ENCODE assay signal across 7 cellular contexts in genomic region chr6:137094411-137095008, GRCh38. TPM values are rescaled to one million over a fixed set of nuclear protein-coding genes. Genes with fewer than 3 reads are reported as not detected.
DNase-seq lines count a peak whose midpoint lies in the region; TF ChIP-seq lines count a peak whose summit lies in the region.

No MANE protein-coding gene starts in this region.

- H3F3A ChIP-seq in PC-9 (ENCODE audit: insufficient read depth, low read depth), result no peaks in the 10 kb centered on the region
- no peaks in the 10 kb centered on the region for H3F3A ChIP-seq in neural progenitor cell (ENCODE audit: low read depth)

- no TSS peak for BruUV-seq in PC-9 (replicated peaks; lab: Mats Ljungman, UMichigan)

- no peaks in the 10 kb centered on the region for H3K9me2 ChIP-seq in PC-9 (ENCODE audit: insufficient read depth)

- H3K27me3 Mint-ChIP-seq in neural progenitor cell (ENCODE audit: insufficient read depth, low read depth), result no peaks in the 10 kb centered on the region

- peaks cover 4% of the 10 kb centered on the region for H3K4me1 Mint-ChIP-seq in neural progenitor cell

- no peak for TF ChIP-seq POLR2A in transverse colon (IDR thresholded peaks at IDR 0.05)

- H3K4me1 ChIP-seq in PC-9 (replicated peaks; ENCODE audit: insufficient read depth) (peaks cover 5% of the 10 kb centered on the region), neural progenitor cell (no peaks in the 10 kb centered on the region), transverse colon (peaks cover 0 to 30% (median 8%) of the 10 kb centered on the region in 4 donors)

- TF ChIP-seq CTCF in GM12865 (IDR thresholded peaks at IDR 0.05; ENCODE audit: insufficient read depth, low read depth, low read length, missing control alignments) (peak; percentile 70), PC-9 (conservative IDR thresholded peaks at IDR 0.05) (peak; percentile 92), neural progenitor cell (IDR thresholded peaks at IDR 0.05) (peak; percentile 74), transverse colon (IDR thresholded peaks at IDR 0.05) (peak; percentile 67 to 70 (median 69))

- DNase-seq in GM12865 (ENCODE audit: low read depth) (peak; percentile 88), HS-5 (ENCODE audit: low read depth) (peak; percentile 58), PC-9 (peak; percentile 53 to 82), fibroblast of peridontal ligament (ENCODE audit: extremely low read depth) (peak; percentile 88), neural progenitor cell (ENCODE audit: low spot score) (peak; percentile 69), transverse colon (peak; percentile 56)
- DNase-seq in activated T-cell treated with anti-CD3 and anti-CD28 coated beads, Interleukin-2, amount 50 U/mL, for 48 hours, result peak; percentile 49 to 62

- CTCF ChIA-PET in PC-9 (lab: Charles Lee), result interaction anchor here (0.6 to 1.1 kb wide), 7 partner anchors 175 to 547 kb away, joined by 3 to 21 read pairs (median 5); no protein-coding TSS in a partner anchor

- POLR2A ChIA-PET in PC-9 (lab: Charles Lee; ENCODE audit: unreplicated experiment), result no interaction called here

- in situ Hi-C loops in transverse colon (cut with MboI; ENCODE audit: low pct_ligation_motif_present in 1 of 4, low pct_unique_long_range_greater_than_20kb in 1 of 4, low sequenced_read_pairs in 3 of 4), result loop anchor here in 3 of 4 donors (10.0 to 25.0 kb wide), 4 partner anchors 218 to 543 kb away; no protein-coding TSS in a partner anchor

- H3K9me3 ChIP-seq in PC-9 (ENCODE audit: insufficient read depth, low read depth), result no peaks in the 10 kb centered on the region
- H3K9me3 ChIP-seq in neural progenitor cell (ENCODE audit: low read depth), result no peaks in the 10 kb centered on the region
- no peaks in the 10 kb centered on the region for H3K9me3 ChIP-seq in transverse colon

- no peak overlapping the region for H3K27ac ChIP-seq in PC-9
- H3K27ac ChIP-seq in neural progenitor cell, result no peak overlapping the region
- H3K27ac ChIP-seq in transverse colon, result no peak overlapping the region

- no peaks in the 10 kb centered on the region for H4K20me1 ChIP-seq in PC-9 (ENCODE audit: insufficient read depth)
- H4K20me1 ChIP-seq in neural progenitor cell (ENCODE audit: low read depth), result no peaks in the 10 kb centered on the region

- H3K4me3 ChIP-seq in GM12865 (ENCODE audit: low read depth, low read length) (no peak overlapping the region), PC-9 (no peak overlapping the region), neural progenitor cell (no peak overlapping the region), transverse colon (no peak overlapping the region)

- no peaks in the 10 kb centered on the region for H3K27me3 ChIP-seq in PC-9 (ENCODE audit: insufficient read depth, low read depth)
- no peaks in the 10 kb centered on the region for H3K27me3 ChIP-seq in neural progenitor cell
- no peaks in the 10 kb centered on the region for H3K27me3 ChIP-seq in transverse colon

- H3K36me3 ChIP-seq in PC-9 (ENCODE audit: low read depth) (no peaks in the 10 kb centered on the region), neural progenitor cell (no peaks in the 10 kb centered on the region), transverse colon (no peaks in the 10 kb centered on the region)

- no peaks in the 10 kb centered on the region for H3K36me3 Mint-ChIP-seq in neural progenitor cell

- no peak overlapping the region for H3K9ac ChIP-seq in neural progenitor cell

- no peak overlapping the region for H2AFZ ChIP-seq in PC-9
- peak overlapping the region; percentile 46 for H2AFZ ChIP-seq in neural progenitor cell (replicated peaks)

- no peak overlapping the region for H3K27ac Mint-ChIP-seq in neural progenitor cell

- no peaks in the 10 kb centered on the region for H3K9me3 Mint-ChIP-seq in neural progenitor cell

- H3K79me2 ChIP-seq in PC-9 (ENCODE audit: low read depth) (no peaks in the 10 kb centered on the region), neural progenitor cell (ENCODE audit: low read depth) (no peaks in the 10 kb centered on the region)

- H3K4me3 Mint-ChIP-seq in neural progenitor cell, result no peak overlapping the region

- no peak for TF ChIP-seq EP300 in transverse colon (IDR thresholded peaks at IDR 0.05; ENCODE audit: low read depth)

- intact Hi-C loops in PC-9 (cut with micrococcal nuclease; ENCODE audit: unreplicated experiment), result loop anchor here (1.0 to 5.0 kb wide), 6 partner anchors 177 to 1014 kb away; no protein-coding TSS in a partner anchor
- intact Hi-C loops in transverse colon (cut with DNase I; ENCODE audit: low total_unique reads), result loop anchor here (10.0 kb wide), 1 partner anchor 220 kb away; no protein-coding TSS in a partner anchor

- no peak overlapping the region for H3K4me2 ChIP-seq in PC-9
- H3K4me2 ChIP-seq in neural progenitor cell, result no peak overlapping the region

- WGBS in transverse colon (ENCODE audit: low coverage in 1 of 2), 2 donors, result 23 to 31% methylated on average over 4 to 5 of the region's 5 CpGs

RNA-seq across cellular contexts. Expression of gene IL20RA, which starts 49.7 kb away (rescaled TPM):
- total RNA-seq in PC-9 (2021), result 2.5 and 4.0 TPM in 2 replicates
- not detected in 2 replicates for total RNA-seq in neural progenitor cell (ENCODE audit: low replicate concordance)
- total RNA-seq in transverse colon, result 10 to 100 TPM in 2 of 4 donors, 1 to 10 TPM in 2; 7.4 to 20.5 (median 11.3) TPM
